Comparison of ENCODE assay signal across 8 cellular contexts in the genomic region with DNA sequence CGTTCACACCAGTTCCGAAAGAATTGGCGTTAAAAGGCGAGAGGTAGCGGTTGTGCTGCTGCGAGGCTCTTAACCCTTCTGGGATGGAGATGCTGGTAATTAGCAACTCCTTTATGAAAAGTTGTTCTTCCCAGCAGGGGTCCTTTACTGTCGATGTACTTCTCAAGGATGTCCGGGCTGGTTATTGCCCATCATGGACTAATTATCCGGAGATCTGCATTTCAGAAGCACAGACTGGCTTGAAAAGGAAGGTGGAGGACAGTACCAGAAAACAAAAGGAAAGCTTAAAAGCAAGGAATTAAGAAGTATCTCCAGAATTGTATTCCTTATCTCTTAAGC. TPM values are rescaled to one million over a fixed set of nuclear protein-coding genes. Genes with fewer than 3 reads are reported as not detected.
A peak's percentile ranks its signal among the peaks of the same experiment; 100 is the strongest.
DNase-seq lines count a peak whose midpoint lies in the region; ATAC-seq and TF ChIP-seq lines count a peak whose summit lies in the region.

No MANE protein-coding gene starts in this region.

- no peak for DNase-seq in BJ (ENCODE audit: low read depth)
- DNase-seq in caudate nucleus (lab: John Stamatoyannopoulos, UW), result peak in 1 of 61 donors; percentile 12
- no peak for DNase-seq in naive thymus-derived CD4-positive, alpha-beta T cell
- DNase-seq in CD1c-positive myeloid dendritic cell (ENCODE audit: extremely low spot score), result no peak
- no peak for DNase-seq in glomerular visceral epithelial cell (ENCODE audit: extremely low spot score)
- DNase-seq in islet precursor cell, result no peak

- ATAC-seq in HG02610 (IDR thresholded peaks at IDR 0.05; ENCODE audit: unreplicated experiment) (peak; percentile 1), HG02759 (IDR thresholded peaks at IDR 0.05; ENCODE audit: unreplicated experiment) (no peak)
- no peak for ATAC-seq in naive thymus-derived CD4-positive, alpha-beta T cell

- intact Hi-C loops in naive thymus-derived CD4-positive, alpha-beta T cell (cut with micrococcal nuclease), result loop anchor here in 1 of 2 donors (1.0 to 2.0 kb wide), 4 partner anchors 57 to 271 kb away; a partner anchor contains a TSS

- H3K9me3 ChIP-seq in naive thymus-derived CD4-positive, alpha-beta T cell (ENCODE audit: control insufficient read depth in 2 of 3, low read length in 3 of 3), result no peaks in the 10 kb centered on the region

- H3K4me1 ChIP-seq in naive thymus-derived CD4-positive, alpha-beta T cell (ENCODE audit: control insufficient read depth in 2 of 2, insufficient read depth in 2 of 2, low read length in 2 of 2), result peaks cover 0 to 6% of the 10 kb centered on the region in 2 donors

- POLR2A ChIA-PET in BJ (lab: Charles Lee), result no interaction called here
- POLR2A ChIA-PET in naive thymus-derived CD4-positive, alpha-beta T cell (lab: Charles Lee), result interaction anchor here (1.1 kb wide), 1 partner anchor 105 kb away, joined by 4 read pairs; no protein-coding TSS in a partner anchor

- H3K27me3 ChIP-seq in BJ (ENCODE audit: control insufficient read depth, insufficient read depth, low read length), result peaks cover 3% of the 10 kb centered on the region
- H3K27me3 ChIP-seq in naive thymus-derived CD4-positive, alpha-beta T cell (ENCODE audit: control insufficient read depth in 2 of 2, insufficient read depth in 2 of 2, low read length in 2 of 2), result peaks cover 0 to 6% of the 10 kb centered on the region in 2 donors

- H3K4me1 Mint-ChIP-seq in naive thymus-derived CD4-positive, alpha-beta T cell, result peaks cover 7 to 57% (median 14%) of the 10 kb centered on the region in 7 donors

- TF ChIP-seq CTCF in BJ (IDR thresholded peaks at IDR 0.05; ENCODE audit: insufficient read depth, low read depth, low read length), result no peak

- CTCF ChIA-PET in BJ (lab: Yijun Ruan, JAX), result interaction anchor here (1.0 to 1.5 kb wide), 3 partner anchors 8 to 64 kb away, joined by 3 to 4 read pairs (median 3); no protein-coding TSS in a partner anchor
- CTCF ChIA-PET in naive thymus-derived CD4-positive, alpha-beta T cell (lab: Charles Lee), result no interaction called here

- peaks cover 0 to 1% (median 0%) of the 10 kb centered on the region in 11 donors for H3K9me3 Mint-ChIP-seq in naive thymus-derived CD4-positive, alpha-beta T cell

- H3K4me3 Mint-ChIP-seq in naive thymus-derived CD4-positive, alpha-beta T cell, result peak overlapping the region; percentile 81 to 95 (median 86)

- H3K27ac ChIP-seq in caudate nucleus (ENCODE audit: low read depth, low read length), result peak overlapping the region; percentile 67
- H3K27ac ChIP-seq in naive thymus-derived CD4-positive, alpha-beta T cell (ENCODE audit: low read depth, low read length), result no peak overlapping the region

- H3K27me3 Mint-ChIP-seq in naive thymus-derived CD4-positive, alpha-beta T cell, result peaks cover 10 to 61% (median 49%) of the 10 kb centered on the region in 5 donors

- no peaks in the 10 kb centered on the region for H3K36me3 ChIP-seq in BJ (ENCODE audit: control insufficient read depth, insufficient read depth, low read length)
- H3K36me3 ChIP-seq in naive thymus-derived CD4-positive, alpha-beta T cell (ENCODE audit: control insufficient read depth in 2 of 3, insufficient read depth in 3 of 3, low read length in 3 of 3), result no peaks in the 10 kb centered on the region

- peaks cover 0 to 25% (median 0%) of the 10 kb centered on the region in 5 donors for H3K36me3 Mint-ChIP-seq in naive thymus-derived CD4-positive, alpha-beta T cell

- peak overlapping the region; percentile 73 for H3K4me3 ChIP-seq in BJ (ENCODE audit: low read depth, low read length)
- H3K4me3 ChIP-seq in naive thymus-derived CD4-positive, alpha-beta T cell (ENCODE audit: low read length), result peak overlapping the region; percentile 45

- H3K27ac Mint-ChIP-seq in naive thymus-derived CD4-positive, alpha-beta T cell, result peak overlapping the region in 1 of 9 donors; percentile 81

RNA-seq across cellular contexts. Expression of a gene that starts 1.4 kb away (rescaled TPM):
- 11.9 and 24.2 TPM in 2 replicates for polyA plus RNA-seq in BJ (2011; rRNA removed)
- polyA minus RNA-seq in BJ (2011; rRNA and poly(A)+ RNA removed), result 9.0 and 9.1 TPM in 2 replicates
- 100 to 1,000 TPM in 1 of 5 experiments, 1 to 10 TPM in 1, under 1 TPM in 3; 0.16 to 121 (median 0.95) TPM for total RNA-seq in naive thymus-derived CD4-positive, alpha-beta T cell
- polyA plus RNA-seq in naive thymus-derived CD4-positive, alpha-beta T cell, result under 1 TPM; 0.04 to 0.21 TPM

Comparison
In these comparisons a context has a peak if more than half of its experiments do, and no peak if none do; other contexts are left out.
1. RNA of a gene that starts 1.4 kb away (polyA plus RNA-seq): 11.9 to 24.2 TPM in BJ; 0.04 to 0.21 TPM in naive thymus-derived CD4-positive, alpha-beta T cell; every median in the first group is over 10 times any median in the second.